9 cellular contexts compared by ENCODE assay signal in the genomic region with DNA sequence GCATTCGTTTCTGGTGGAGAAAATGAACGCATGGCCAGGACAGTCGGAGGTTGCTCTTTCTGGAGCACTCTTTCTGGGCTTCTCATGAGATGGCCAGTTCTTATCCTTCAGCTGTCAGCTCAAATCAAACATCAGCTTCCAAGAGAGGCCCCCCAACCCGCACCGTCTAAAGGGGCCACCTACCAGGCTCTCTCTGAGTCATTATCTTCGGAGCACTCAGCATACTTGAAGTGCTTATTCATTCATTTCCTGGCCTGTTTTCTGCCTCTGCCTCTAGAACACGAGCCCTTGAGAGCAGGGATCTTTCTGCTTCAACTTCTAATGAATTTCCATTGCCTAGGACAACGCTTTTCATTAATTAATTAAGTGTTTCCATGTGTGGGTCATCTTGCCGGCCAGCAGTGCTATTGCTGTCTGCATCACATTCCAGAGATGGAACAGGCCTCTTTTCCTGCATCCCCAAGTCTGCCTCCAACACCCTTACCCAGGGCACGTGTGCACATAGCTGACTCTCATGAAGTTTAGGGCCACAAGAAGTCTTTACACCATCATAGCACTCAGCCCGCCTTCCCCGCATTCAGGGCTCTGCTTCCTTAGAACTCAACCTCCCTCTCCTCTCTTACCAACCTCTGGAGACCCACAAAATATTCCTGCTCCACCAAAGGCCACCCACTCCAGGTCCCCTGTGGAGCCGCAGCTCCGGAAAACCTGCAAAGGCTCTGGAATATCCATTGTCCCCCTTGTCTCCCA. TPM values are rescaled to one million over a fixed set of nuclear protein-coding genes. Genes with fewer than 3 reads are reported as not detected.
DNase-seq lines count a peak whose midpoint lies in the region; ATAC-seq and TF ChIP-seq lines count a peak whose summit lies in the region.
"Had no signal": no experiment of that assay in that cellular context is flagged by ENCODE, and none has a peak within 500 bp of the region (broad histone marks: within the 10 kb centered on the region; RNA-seq: fewer than 3 reads in every experiment).

No MANE protein-coding gene starts in this region.

- peaks cover 13% of the 10 kb centered on the region for H3K4me1 Mint-ChIP-seq in stimulated activated memory B cell treated with anti-CD40 and anti-IgM and Interleukin-4, amounts not matched to agents 10 μg/mL and 1 μg/mL and 100 μg/mL, for 72 hours

- peaks cover 47% of the 10 kb centered on the region for H3K27me3 Mint-ChIP-seq in stimulated activated memory B cell treated with anti-CD40 and anti-IgM and Interleukin-4, amounts not matched to agents 10 μg/mL and 1 μg/mL and 100 μg/mL, for 72 hours

- WGBS in adrenal gland, 4 donors, result 55 to 60% (median 56%) methylated on average over 14 of the region's 14 CpGs
- WGBS in upper lobe of left lung, 2 donors, result 53 to 64% methylated on average over 14 of the region's 14 CpGs

- ATAC-seq in upper lobe of left lung (ENCODE audit: low FRiP score in 2 of 2), result peak; percentile 61 to 69
- no peak for ATAC-seq in stimulated activated memory B cell treated with anti-CD40 and anti-IgM and Interleukin-4, amounts not matched to agents 10 μg/mL and 1 μg/mL and 100 μg/mL, for 72 hours

- H3K9me3 Mint-ChIP-seq in stimulated activated memory B cell treated with anti-CD40 and anti-IgM and Interleukin-4, amounts not matched to agents 10 μg/mL and 1 μg/mL and 100 μg/mL, for 72 hours, result no peaks in the 10 kb centered on the region

- H3K4me3 ChIP-seq in adrenal gland, result no peak overlapping the region
- no peak overlapping the region for H3K4me3 ChIP-seq in upper lobe of left lung

- H3K9me3 ChIP-seq in adrenal gland (replicated peaks in 1 of 3) (no peaks in the 10 kb centered on the region), upper lobe of left lung (no peaks in the 10 kb centered on the region)

- peaks cover 22 to 42% of the 10 kb centered on the region in 2 donors for H3K4me1 ChIP-seq in adrenal gland (replicated peaks in 1 of 2)
- peaks cover 9 to 20% (median 15%) of the 10 kb centered on the region in 4 donors for H3K4me1 ChIP-seq in upper lobe of left lung

- no peak overlapping the region for H3K27ac Mint-ChIP-seq in stimulated activated memory B cell treated with anti-CD40 and anti-IgM and Interleukin-4, amounts not matched to agents 10 μg/mL and 1 μg/mL and 100 μg/mL, for 72 hours

- intact Hi-C loops in adrenal gland (cut with DNase I), result no loop called here

- no peak overlapping the region for H3K4me3 Mint-ChIP-seq in stimulated activated memory B cell treated with anti-CD40 and anti-IgM and Interleukin-4, amounts not matched to agents 10 μg/mL and 1 μg/mL and 100 μg/mL, for 72 hours

- TF ChIP-seq POLR2A in adrenal gland (IDR thresholded peaks at IDR 0.05) (no peak), upper lobe of left lung (IDR thresholded peaks at IDR 0.05) (no peak)

- no peak for TF ChIP-seq EP300 in upper lobe of left lung (IDR thresholded peaks at IDR 0.05)

- H3K36me3 ChIP-seq in adrenal gland (replicated peaks in 1 of 2), result no peaks in the 10 kb centered on the region
- no peaks in the 10 kb centered on the region for H3K36me3 ChIP-seq in upper lobe of left lung

- H3K27me3 ChIP-seq in adrenal gland (no peaks in the 10 kb centered on the region), upper lobe of left lung (peaks cover 0 to 4% (median 0%) of the 10 kb centered on the region in 4 donors)

- no peaks in the 10 kb centered on the region for H3K36me3 Mint-ChIP-seq in stimulated activated memory B cell treated with anti-CD40 and anti-IgM and Interleukin-4, amounts not matched to agents 10 μg/mL and 1 μg/mL and 100 μg/mL, for 72 hours

- DNase-seq in NCI-H1417 (lab: John Stamatoyannopoulos, UW) (peak; percentile 24 to 68 (median 43)), NCI-H1417 treated with DMSO at 0.1 percent for 48 hours (lab: John Stamatoyannopoulos, UW) (no peak), adrenal gland (peak in 3 of 7 donors; percentile 21 to 47 (median 37)), hepatic stellate cell (ENCODE audit: low spot score) (peak; percentile 82), upper lobe of left lung (no peak), NCI-H187 treated with DMSO at 0.1 percent for 48 hours (lab: John Stamatoyannopoulos, UW) (no peak), mucosa of gallbladder (ENCODE audit: low spot score) (no peak)
- DNase-seq: Karpas-422 had no signal

- no peak for TF ChIP-seq CTCF in adrenal gland (IDR thresholded peaks at IDR 0.05)
- no peak for TF ChIP-seq CTCF in upper lobe of left lung (IDR thresholded peaks at IDR 0.05)

- H3K27ac ChIP-seq in adrenal gland (peak overlapping the region in 3 of 5 donors; percentile 34 to 63 (median 50)), upper lobe of left lung (no peak overlapping the region)

RNA-seq across cellular contexts. Expression of a gene that starts 52.1 kb away (rescaled TPM):
- total RNA-seq in adrenal gland (100 to 1,000 TPM in 5 of 8 donors, 10 to 100 TPM in 3; 24.0 to 176 (median 130) TPM), upper lobe of left lung (100 to 1,000 TPM; 148 to 624 (median 225) TPM), mucosa of gallbladder (111 TPM)
- polyA plus RNA-seq in adrenal gland, result 100 to 1,000 TPM in 1 of 3 donors, 10 to 100 TPM in 2; 85.9 to 177 (median 97.1) TPM

Comparison
In these comparisons a context has a peak if more than half of its experiments do, and no peak if none do; other contexts are left out.
1. DNase-seq: peak in NCI-H1417 (3 of 3) and hepatic stellate cell (single experiment); none in NCI-H1417 treated with DMSO at 0.1 percent for 48 hours (single experiment), upper lobe of left lung (0 of 2), NCI-H187 treated with DMSO at 0.1 percent for 48 hours (single experiment) and mucosa of gallbladder (single experiment).
2. H3K27ac ChIP-seq: peak in adrenal gland (3 of 5); none in upper lobe of left lung (0 of 4).